8 cellular contexts compared by ENCODE assay signal in the genomic region with DNA sequence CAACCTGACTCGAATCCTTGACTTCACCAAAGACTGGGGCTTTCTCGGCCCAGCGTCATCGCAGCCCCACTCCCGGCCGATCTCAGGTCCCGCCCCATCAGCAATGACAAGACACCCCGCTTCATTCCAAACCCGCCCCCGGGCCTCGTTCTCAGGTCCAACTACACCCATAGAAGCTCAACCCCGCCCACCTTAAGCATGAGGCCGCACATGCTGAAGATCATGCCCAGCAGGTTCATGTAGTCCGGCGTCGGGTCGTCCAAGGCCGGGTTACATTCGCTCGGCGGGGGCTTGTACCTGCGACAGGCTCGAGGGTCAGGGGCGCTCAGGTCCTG. TPM values are rescaled to one million over a fixed set of nuclear protein-coding genes. Genes with fewer than 3 reads are reported as not detected.
DNase-seq lines count a peak whose midpoint lies in the region; ATAC-seq and TF ChIP-seq lines count a peak whose summit lies in the region.

No MANE protein-coding gene starts in this region.

- peak overlapping the region; percentile 100 for H3K27ac Mint-ChIP-seq in activated naive CD4-positive, alpha-beta T cell treated with anti-CD3 and anti-CD28 coated beads for 36 hours

- intact Hi-C loops in activated naive CD4-positive, alpha-beta T cell treated with anti-CD3 and anti-CD28 coated beads for 36 hours (cut with micrococcal nuclease): loop anchor here (1.0 to 10.0 kb wide), 6 partner anchors 12 to 577 kb away; a partner anchor contains a TSS

- H2AFZ ChIP-seq in osteoblast (ENCODE audit: low read length): peak overlapping the region; percentile 90

- no peak for TF ChIP-seq CTCF in osteoblast (IDR thresholded peaks at IDR 0.05; ENCODE audit: extremely low read depth, low read depth, low read length)
- TF ChIP-seq CTCF in upper lobe of left lung (IDR thresholded peaks at IDR 0.05): no peak

- H3K27me3 Mint-ChIP-seq in activated naive CD4-positive, alpha-beta T cell treated with anti-CD3 and anti-CD28 coated beads for 36 hours (ENCODE audit: low read depth): no peaks in the 10 kb centered on the region

- H4K20me1 ChIP-seq in osteoblast (ENCODE audit: insufficient read depth, low read length): peaks cover 8% of the 10 kb centered on the region

- TF ChIP-seq POLR2A in upper lobe of left lung (IDR thresholded peaks at IDR 0.05): no peak

- H3K4me1 Mint-ChIP-seq in activated naive CD4-positive, alpha-beta T cell treated with anti-CD3 and anti-CD28 coated beads for 36 hours (ENCODE audit: low read depth): peaks cover 51% of the 10 kb centered on the region

- H3K4me3 ChIP-seq in H7 (ENCODE audit: insufficient read depth, low read depth, low read length) (peak overlapping the region; percentile 87), osteoblast (ENCODE audit: insufficient read depth, low read length) (peak overlapping the region; percentile 80), upper lobe of left lung (peak overlapping the region; percentile 54 to 95 (median 82))

- WGBS in upper lobe of left lung, 2 donors: 1% methylated on average over 12 to 24 of the region's 24 CpGs

- peak; percentile 4 to 57 for ATAC-seq in upper lobe of left lung (ENCODE audit: low FRiP score in 2 of 2)
- no peak for ATAC-seq in HG02938 (IDR thresholded peaks at IDR 0.05; ENCODE audit: unreplicated experiment)
- no peak for ATAC-seq in HG03108 (IDR thresholded peaks at IDR 0.05; ENCODE audit: unreplicated experiment)

- TF ChIP-seq EP300 in upper lobe of left lung (IDR thresholded peaks at IDR 0.05): no peak

- H3K9me3 Mint-ChIP-seq in activated naive CD4-positive, alpha-beta T cell treated with anti-CD3 and anti-CD28 coated beads for 36 hours: no peaks in the 10 kb centered on the region

- H3K36me3 ChIP-seq in H7 (replicated peaks; ENCODE audit: control insufficient read depth, insufficient read depth, low read length): peaks cover 4% of the 10 kb centered on the region
- peaks cover 22% of the 10 kb centered on the region for H3K36me3 ChIP-seq in osteoblast (ENCODE audit: insufficient read depth, low read length)
- peaks cover 3 to 29% (median 13%) of the 10 kb centered on the region in 4 donors for H3K36me3 ChIP-seq in upper lobe of left lung

- CTCF ChIA-PET in activated naive CD4-positive, alpha-beta T cell treated with anti-CD3 and anti-CD28 coated beads for 36 hours (lab: Charles Lee): interaction anchor here (0.9 to 4.8 kb wide), 2 partner anchors 9 to 97 kb away, joined by 4 to 27 read pairs; no protein-coding TSS in a partner anchor

- H3K27me3 ChIP-seq in H7 (ENCODE audit: control insufficient read depth, insufficient read depth, low read length) (no peaks in the 10 kb centered on the region), osteoblast (ENCODE audit: insufficient read depth, low read length) (no peaks in the 10 kb centered on the region), upper lobe of left lung (no peaks in the 10 kb centered on the region)

- peaks cover 47% of the 10 kb centered on the region for H3K79me2 ChIP-seq in osteoblast (ENCODE audit: insufficient read depth, low read length)

- H3K36me3 Mint-ChIP-seq in activated naive CD4-positive, alpha-beta T cell treated with anti-CD3 and anti-CD28 coated beads for 36 hours (ENCODE audit: low read depth): peaks cover 32% of the 10 kb centered on the region

- DNase-seq in H7 (peak; percentile 77), RPMI7951 (ENCODE audit: low read depth) (peak; percentile 54), globus pallidus (ENCODE audit: low spot score) (peak; percentile 41), osteoblast (ENCODE audit: insufficient read length, low spot score, missing footprints) (peak; percentile 95), upper lobe of left lung (peak in 1 of 2 donors; percentile 66)
- peak; percentile 65 for DNase-seq in activated naive CD4-positive, alpha-beta T cell treated with anti-CD3 and anti-CD28 coated beads for 36 hours

- peak overlapping the region; percentile 95 for H3K27ac ChIP-seq in osteoblast (ENCODE audit: low read depth, low read length)
- peak overlapping the region; percentile 93 to 97 (median 94) for H3K27ac ChIP-seq in upper lobe of left lung

- H3K9me3 ChIP-seq in osteoblast (ENCODE audit: low read depth, low read length): no peaks in the 10 kb centered on the region
- H3K9me3 ChIP-seq in upper lobe of left lung: no peaks in the 10 kb centered on the region

- peak overlapping the region; percentile 95 for H3K4me3 Mint-ChIP-seq in activated naive CD4-positive, alpha-beta T cell treated with anti-CD3 and anti-CD28 coated beads for 36 hours

- H3K4me1 ChIP-seq in osteoblast (ENCODE audit: insufficient read depth, low read length): peaks cover 34% of the 10 kb centered on the region
- peaks cover 40 to 66% (median 44%) of the 10 kb centered on the region in 4 donors for H3K4me1 ChIP-seq in upper lobe of left lung

- H3K4me2 ChIP-seq in osteoblast (ENCODE audit: insufficient read depth, low read length): peak overlapping the region; percentile 89

RNA-seq across cellular contexts. Expression of a gene that starts 2.3 kb away (rescaled TPM):
- 11.6 and 12.5 TPM in 2 replicates for total RNA-seq in H7 (2014; rRNA removed; shearing (Covaris generic))
- 10.2 and 14.6 TPM in 2 replicates for total RNA-seq in RPMI7951 (2014; rRNA removed; shearing (Covaris generic))
- total RNA-seq in activated naive CD4-positive, alpha-beta T cell treated with anti-CD3 and anti-CD28 coated beads for 36 hours: 10 to 100 TPM; 14.9 to 16.2 TPM
- total RNA-seq in osteoblast (5.0 and 8.0 TPM in 2 replicates), upper lobe of left lung (10 to 100 TPM in 2 of 6 donors, 1 to 10 TPM in 4; 6.1 to 12.9 (median 8.4) TPM)

RNA-seq across cellular contexts. Expression of a gene that starts 2.4 kb away (rescaled TPM):
- total RNA-seq in H7 (2014; rRNA removed; shearing (Covaris generic)): 58.4 and 71.2 TPM in 2 replicates
- total RNA-seq in RPMI7951 (2014; rRNA removed; shearing (Covaris generic)): 22.6 and 25.2 TPM in 2 replicates
- 100 to 1,000 TPM; 120 to 131 TPM for total RNA-seq in activated naive CD4-positive, alpha-beta T cell treated with anti-CD3 and anti-CD28 coated beads for 36 hours
- total RNA-seq in osteoblast (35.8 and 43.0 TPM in 2 replicates), upper lobe of left lung (100 to 1,000 TPM in 5 of 6 donors, 10 to 100 TPM in 1; 56.8 to 299 (median 121) TPM)

RNA-seq across cellular contexts. Expression of a gene that starts 12.8 kb away (rescaled TPM):
- total RNA-seq in H7 (2014; rRNA removed; shearing (Covaris generic)): 83.1 and 86.4 TPM in 2 replicates
- 95.2 and 109 TPM in 2 replicates for total RNA-seq in RPMI7951 (2014; rRNA removed; shearing (Covaris generic))
- 100 to 1,000 TPM; 131 to 149 TPM for total RNA-seq in activated naive CD4-positive, alpha-beta T cell treated with anti-CD3 and anti-CD28 coated beads for 36 hours
- total RNA-seq in osteoblast (50.4 and 52.5 TPM in 2 replicates), upper lobe of left lung (100 to 1,000 TPM in 2 of 6 donors, 10 to 100 TPM in 4; 71.6 to 190 (median 94.3) TPM)

RNA-seq across cellular contexts. Expression of a gene that starts 18.9 kb away (rescaled TPM):
- not detected in 2 replicates for total RNA-seq in H7 (2014; rRNA removed; shearing (Covaris generic))
- total RNA-seq in RPMI7951 (2014; rRNA removed; shearing (Covaris generic)): not detected in 2 replicates
- total RNA-seq in activated naive CD4-positive, alpha-beta T cell treated with anti-CD3 and anti-CD28 coated beads for 36 hours: not detected
- total RNA-seq in osteoblast (not detected in 2 replicates), upper lobe of left lung (not detected)

RNA-seq across cellular contexts. Expression of a gene that starts 27.5 kb away (rescaled TPM):
- 15.3 and 21.2 TPM in 2 replicates for total RNA-seq in H7 (2014; rRNA removed; shearing (Covaris generic))
- total RNA-seq in RPMI7951 (2014; rRNA removed; shearing (Covaris generic)): 21.6 and 24.4 TPM in 2 replicates
- total RNA-seq in activated naive CD4-positive, alpha-beta T cell treated with anti-CD3 and anti-CD28 coated beads for 36 hours: 1 to 10 TPM; 7.2 to 8.7 TPM
- total RNA-seq in osteoblast (17.1 and 18.5 TPM in 2 replicates), upper lobe of left lung (10 to 100 TPM in 2 of 6 donors, 1 to 10 TPM in 4; 6.5 to 13.7 (median 8.7) TPM)

Comparison
In these comparisons a context has a peak if more than half of its experiments do, and no peak if none do; other contexts are left out.
1. ATAC-seq: peak in upper lobe of left lung (2 of 2); none in HG02938 (single experiment) and HG03108 (single experiment).
2. Peak in every context shown above with its lines, with median percentiles within 50 percentile points of each other: H3K4me3 ChIP-seq.